26 cellular contexts compared by ENCODE assay signal in the genomic region with DNA sequence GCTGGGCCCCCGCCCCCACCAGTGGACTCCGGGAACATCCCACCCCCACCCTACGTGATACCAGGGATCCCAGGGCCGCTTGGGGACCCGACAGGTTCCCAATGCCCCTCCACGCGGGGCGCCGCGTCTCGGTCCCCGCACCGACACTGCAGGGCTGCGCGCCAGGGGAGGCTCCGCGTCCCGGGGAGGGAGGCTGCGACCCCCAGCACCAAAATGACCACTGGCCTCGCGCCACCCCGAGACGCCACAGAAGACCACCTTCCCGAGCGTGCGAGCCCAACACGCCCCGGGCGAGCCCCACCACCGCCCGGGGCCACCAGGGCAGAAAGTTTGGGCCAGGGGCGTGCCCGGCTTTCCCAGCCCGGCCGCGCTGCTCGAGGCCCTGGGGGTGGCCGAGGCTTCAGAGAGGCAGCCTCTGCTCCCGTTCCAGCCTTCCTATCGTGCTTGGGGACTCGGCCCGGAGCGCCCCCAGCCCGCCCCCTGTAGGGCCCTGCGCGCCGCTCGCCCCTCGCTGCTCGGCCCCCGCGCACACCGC. TPM values are rescaled to one million over a fixed set of nuclear protein-coding genes. Genes with fewer than 3 reads are reported as not detected.
DNase-seq lines count a peak whose midpoint lies in the region; TF ChIP-seq lines count a peak whose summit lies in the region.
"Had no signal": no experiment of that assay in that cellular context is flagged by ENCODE, and none has a peak within 500 bp of the region (broad histone marks: within the 10 kb centered on the region; RNA-seq: fewer than 3 reads in every experiment).

No MANE protein-coding gene starts in this region.

- H3K4me1 ChIP-seq in esophagus (ENCODE audit: control insufficient read depth in 2 of 2, insufficient read depth in 2 of 2, low read length in 1 of 2) (no peaks in the 10 kb centered on the region), vagina (peaks cover 13% of the 10 kb centered on the region)

- peaks cover 100% of the 10 kb centered on the region for H3K27me3 Mint-ChIP-seq in nephron progenitor cell (ENCODE audit: low read depth, poor library complexity)

- intact Hi-C loops in vagina (cut with DNase I) = no loop called here

- H3K27ac Mint-ChIP-seq in nephron progenitor cell = no peak overlapping the region
- H3K27ac Mint-ChIP-seq: activated naive CD4-positive, alpha-beta T cell treated with anti-CD3 and anti-CD28 coated beads for 36 hours; stimulated activated naive CD8-positive, alpha-beta T cell treated with anti-CD3 and anti-CD28 coated beads, Interleukin-15, amount 100 ng/mL, for 72 hours had no signal

- TF ChIP-seq POLR2A in vagina (IDR thresholded peaks at IDR 0.05) = no peak

- H3K36me3 Mint-ChIP-seq in nephron progenitor cell (ENCODE audit: low read depth) = no peaks in the 10 kb centered on the region

- no peak overlapping the region for H3K27ac ChIP-seq in esophagus (ENCODE audit: low read depth in 2 of 2, low read length in 1 of 2)
- no peak overlapping the region for H3K27ac ChIP-seq in vagina
- H3K27ac ChIP-seq: epithelial cell of prostate had no signal

- no peaks in the 10 kb centered on the region for H3K9me3 Mint-ChIP-seq in nephron progenitor cell
- H3K9me3 Mint-ChIP-seq: activated naive CD4-positive, alpha-beta T cell treated with anti-CD3 and anti-CD28 coated beads for 36 hours; activated T-cell treated with anti-CD3 and anti-CD28 coated beads, Interleukin-2, amount 50 U/mL, for 4 hours; stimulated activated naive CD8-positive, alpha-beta T cell treated with anti-CD3 and anti-CD28 coated beads, Interleukin-15, amount 100 ng/mL, for 72 hours had no signal

- DNase-seq in NCI-H524 (lab: John Stamatoyannopoulos, UW) (peak; percentile 56 to 69), NCI-H524 treated with DMSO at 0.1 percent for 48 hours (lab: John Stamatoyannopoulos, UW) (no peak), nephron progenitor cell (peak; percentile 32), vagina (ENCODE audit: extremely low spot score in 2 of 2) (no peak), foreskin fibroblast (no peak), NCI-H748 (lab: John Stamatoyannopoulos, UW; ENCODE audit: unreplicated experiment) (no peak)
- no peak for DNase-seq in activated CD4-positive, alpha-beta T cell treated with anti-CD3 and anti-CD28 coated beads, Interleukin-2, amount 50 U/mL, for 1 hour
- DNase-seq: activated CD4-positive, CD25-positive, alpha-beta regulatory T cell; activated CD8-positive, alpha-beta memory T cell treated with anti-CD3 and anti-CD28 coated beads for 24 hours; activated naive CD4-positive, alpha-beta T cell treated with anti-CD3 and anti-CD28 coated beads for 36 hours; activated T-cell treated with anti-CD3 and anti-CD28 coated beads, Interleukin-2, amount 50 U/mL, for 4 hours; anterior cingulate cortex; central memory CD4-positive, alpha-beta T cell; NCI-H446 treated with DMSO at 0.1 percent for 48 hours; stimulated activated CD4-positive, alpha-beta T cell treated with anti-CD3 and anti-CD28 coated beads, Interleukin-4, amount 100 ng/mL, for 1 hour; stimulated activated naive CD8-positive, alpha-beta T cell treated with anti-CD3 and anti-CD28 coated beads, Interleukin-15, amount 100 ng/mL, for 72 hours; trophoblast cell had no signal

- H3K4me3 Mint-ChIP-seq in nephron progenitor cell = no peak overlapping the region
- H3K4me3 Mint-ChIP-seq: activated naive CD4-positive, alpha-beta T cell treated with anti-CD3 and anti-CD28 coated beads for 36 hours; activated T-cell treated with anti-CD3 and anti-CD28 coated beads, Interleukin-2, amount 50 U/mL, for 4 hours; stimulated activated naive CD8-positive, alpha-beta T cell treated with anti-CD3 and anti-CD28 coated beads, Interleukin-15, amount 100 ng/mL, for 72 hours had no signal

- no peaks in the 10 kb centered on the region for H3K36me3 ChIP-seq in esophagus (ENCODE audit: control insufficient read depth in 2 of 2, insufficient read depth in 2 of 2, low read length in 1 of 2)
- no peaks in the 10 kb centered on the region for H3K36me3 ChIP-seq in vagina

- no peaks in the 10 kb centered on the region for H3K9me3 ChIP-seq in esophagus (ENCODE audit: control insufficient read depth in 2 of 2, insufficient read depth in 1 of 2, low read depth in 1 of 2, low read length in 1 of 2)
- H3K9me3 ChIP-seq in vagina = no peaks in the 10 kb centered on the region

- H3K4me1 Mint-ChIP-seq in nephron progenitor cell = peaks cover 6% of the 10 kb centered on the region

- H3K27me3 ChIP-seq in esophagus (ENCODE audit: control insufficient read depth in 1 of 2, insufficient read depth in 2 of 2, low read length in 2 of 2) = peaks cover 8 to 24% of the 10 kb centered on the region in 2 donors
- peaks cover 22% of the 10 kb centered on the region for H3K27me3 ChIP-seq in vagina

- peak overlapping the region; percentile 20 to 34 for H3K4me3 ChIP-seq in esophagus (ENCODE audit: low read depth in 1 of 2, low read length in 2 of 2)
- peak overlapping the region; percentile 26 to 56 for H3K4me3 ChIP-seq in vagina
- no peak overlapping the region for H3K4me3 ChIP-seq in foreskin fibroblast (ENCODE audit: low read depth in 1 of 2, low read length in 2 of 2)
- H3K4me3 ChIP-seq: smooth muscle cell had no signal

- WGBS in esophagus, 2 donors = 5 to 6% methylated on average over 49 to 53 of the region's 53 CpGs

- no peak for TF ChIP-seq CTCF in nephron progenitor cell (IDR thresholded peaks at IDR 0.05)
- no peak for TF ChIP-seq CTCF in vagina (IDR thresholded peaks at IDR 0.05)
- no peak for TF ChIP-seq CTCF in foreskin fibroblast (IDR thresholded peaks at IDR 0.05; ENCODE audit: low read depth, low read length)

RNA-seq across cellular contexts. Expression of a gene that starts 1.2 kb away (rescaled TPM):
- 1 to 10 TPM; 3.6 to 5.3 TPM for polyA plus RNA-seq in esophagus
- 3.7 TPM for total RNA-seq in vagina
- total RNA-seq: activated naive CD4-positive, alpha-beta T cell treated with anti-CD3 and anti-CD28 coated beads for 36 hours; activated T-cell treated with anti-CD3 and anti-CD28 coated beads, Interleukin-2, amount 50 U/mL, for 4 hours; dermis microvascular lymphatic vessel endothelial cell; left lobe of liver; M059J; pulmonary artery endothelial cell; RPMI7951; smooth muscle cell; T-helper 2 cell treated with Interferon-gamma antibody and Interleukin-4, amounts not matched to agents 100 ng/mL and 5 ng/mL, for 36 hours had no signal

Comparison
In these comparisons a context has a peak if more than half of its experiments do, and no peak if none do; other contexts are left out.
1. DNase-seq: peak in NCI-H524 (2 of 2) and nephron progenitor cell (single experiment); none in NCI-H524 treated with DMSO at 0.1 percent for 48 hours (single experiment), vagina (0 of 2), foreskin fibroblast (0 of 2), NCI-H748 (single experiment) and activated CD4-positive, alpha-beta T cell treated with anti-CD3 and anti-CD28 coated beads, Interleukin-2, amount 50 U/mL, for 1 hour (single experiment).
2. H3K4me3 ChIP-seq: peak in esophagus (2 of 2) and vagina (2 of 2); none in foreskin fibroblast (0 of 2).